Comparison of ENCODE assay signal across 20 cellular contexts in the genomic region with DNA sequence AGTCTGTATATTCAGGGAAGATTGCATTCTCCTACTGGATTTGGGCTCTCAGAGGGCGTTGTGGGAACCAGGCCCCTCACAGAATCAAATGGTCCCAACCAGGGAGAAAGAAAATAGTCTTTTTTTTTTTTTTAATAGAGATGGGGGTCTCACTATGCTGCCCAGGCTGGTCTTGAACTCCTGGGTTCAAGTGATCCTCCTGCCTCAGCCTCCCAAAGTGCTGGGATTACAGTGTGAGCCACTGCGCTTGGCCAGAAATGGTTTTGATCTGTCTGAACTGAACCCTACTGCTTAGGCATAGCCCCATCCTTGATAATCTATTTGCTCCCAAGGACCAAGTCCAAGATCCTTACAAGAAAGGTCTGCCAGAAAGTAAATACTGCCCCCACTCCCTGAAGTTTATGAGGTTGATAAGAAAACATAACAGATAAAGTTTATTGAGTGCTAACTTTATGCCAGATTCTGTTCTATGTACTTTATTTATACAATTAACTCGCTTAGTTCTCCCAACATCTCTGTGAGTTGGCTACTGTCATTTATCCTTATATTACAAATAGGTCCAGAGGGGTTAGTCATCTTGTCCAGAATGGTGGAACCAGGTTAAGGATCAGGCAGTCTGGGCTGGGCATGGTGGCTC. TPM values are rescaled to one million over a fixed set of nuclear protein-coding genes. Genes with fewer than 3 reads are reported as not detected.
A peak's percentile ranks its signal among the peaks of the same experiment; 100 is the strongest.
DNase-seq lines count a peak whose midpoint lies in the region; ATAC-seq, FAIRE-seq and TF ChIP-seq lines count a peak whose summit lies in the region.
"Had no signal": no experiment of that assay in that cellular context is flagged by ENCODE, and none has a peak within 500 bp of the region (broad histone marks: within the 10 kb centered on the region; RNA-seq: fewer than 3 reads in every experiment).

No MANE protein-coding gene starts in this region.

- no peaks in the 10 kb centered on the region for H3K36me3 Mint-ChIP-seq in chondrocyte (ENCODE audit: low read depth)
- H3K36me3 Mint-ChIP-seq: CD8-positive, alpha-beta memory T cell; IgD-negative memory B cell had no signal

- no peaks in the 10 kb centered on the region for H3K79me2 ChIP-seq in parathyroid adenoma

- no peak for DNase-seq in GM12892 (ENCODE audit: insufficient read length)
- DNase-seq in LNCaP clone FGC (ENCODE audit: low read depth): peak; percentile 77
- peak; percentile 4 for DNase-seq in chondrocyte (ENCODE audit: low spot score)
- no peak for DNase-seq in HuH-7.5 (ENCODE audit: low spot score)
- DNase-seq in foreskin keratinocyte: no peak
- no peak for DNase-seq in hepatic stellate cell (ENCODE audit: low spot score)
- DNase-seq: Caco-2; CD8-positive, alpha-beta memory T cell; DMS53; GF-D8; GM23248; H7; KG1 had no signal

- H3K27ac Mint-ChIP-seq in chondrocyte (ENCODE audit: unreplicated experiment): no peak overlapping the region
- H3K27ac Mint-ChIP-seq: IgD-negative memory B cell had no signal

- H3K36me3 ChIP-seq in parathyroid adenoma (ENCODE audit: control insufficient read depth, insufficient read depth, low read length): no peaks in the 10 kb centered on the region

- H3K27me3 Mint-ChIP-seq in chondrocyte (ENCODE audit: low read depth): peaks cover 12% of the 10 kb centered on the region
- H3K27me3 Mint-ChIP-seq: IgD-negative memory B cell had no signal

- H3K4me1 ChIP-seq in parathyroid adenoma (peaks cover 4% of the 10 kb centered on the region), foreskin keratinocyte (no peaks in the 10 kb centered on the region)

- ATAC-seq in HG03571 (IDR thresholded peaks at IDR 0.05; ENCODE audit: unreplicated experiment): no peak
- no peak for ATAC-seq in foreskin keratinocyte

- H3K9me3 Mint-ChIP-seq in chondrocyte (ENCODE audit: low read depth): peaks cover 3% of the 10 kb centered on the region
- H3K9me3 Mint-ChIP-seq: CD8-positive, alpha-beta memory T cell; IgD-negative memory B cell had no signal

- FAIRE-seq in GM12892 (lab: Jason Lieb, UNC): peak; percentile 51
- FAIRE-seq: GM18507 had no signal

- H2AFZ ChIP-seq in parathyroid adenoma: peak overlapping the region; percentile 47
- H2AFZ ChIP-seq: GM23248 had no signal

- TF ChIP-seq CTCF in LNCaP clone FGC (IDR thresholded peaks at IDR 0.05; ENCODE audit: control insufficient read depth, extremely low read depth, insufficient read depth): no peak
- TF ChIP-seq CTCF in chondrocyte (IDR thresholded peaks at IDR 0.05): no peak
- no peak for TF ChIP-seq CTCF in parathyroid adenoma (IDR thresholded peaks at IDR 0.05)
- no peak for TF ChIP-seq CTCF in foreskin keratinocyte (conservative IDR thresholded peaks at IDR 0.05)

- H3K4me2 ChIP-seq in parathyroid adenoma (ENCODE audit: low read length): no peak overlapping the region

- H3K4me3 Mint-ChIP-seq in chondrocyte (ENCODE audit: unreplicated experiment): no peak overlapping the region
- H3K4me3 Mint-ChIP-seq: CD8-positive, alpha-beta memory T cell; IgD-negative memory B cell had no signal

- no peak for TF ChIP-seq POLR2A in GM12892 (IDR thresholded peaks at IDR 0.05; ENCODE audit: low read depth, low read length)

- peaks cover 17% of the 10 kb centered on the region for H3K4me1 Mint-ChIP-seq in chondrocyte (ENCODE audit: low read depth)
- H3K4me1 Mint-ChIP-seq: CD8-positive, alpha-beta memory T cell had no signal

- H3K27me3 ChIP-seq in parathyroid adenoma (ENCODE audit: control insufficient read depth, insufficient read depth, low read length) (no peaks in the 10 kb centered on the region), foreskin keratinocyte (peaks cover 12% of the 10 kb centered on the region)

- H3K9ac ChIP-seq in parathyroid adenoma: no peak overlapping the region
- H3K9ac ChIP-seq: GM23248 had no signal

- H3K4me3 ChIP-seq in LNCaP clone FGC (ENCODE audit: low read depth, low read length) (no peak overlapping the region), parathyroid adenoma (ENCODE audit: low read depth, low read length) (no peak overlapping the region)
- H3K4me3 ChIP-seq: GM23248 had no signal

- H3K27ac ChIP-seq in parathyroid adenoma (no peak overlapping the region), foreskin keratinocyte (no peak overlapping the region)
- H3K27ac ChIP-seq: GM23248, HL-60 had no signal

- H3K9me3 ChIP-seq in parathyroid adenoma (ENCODE audit: control insufficient read depth, low read length): no peaks in the 10 kb centered on the region
- H3K9me3 ChIP-seq: Caco-2 had no signal

RNA-seq across cellular contexts. Expression of gene G6PC1, which starts 13.5 kb away (rescaled TPM):
- 0.38 TPM for polyA plus RNA-seq in GM12892 (2012; ENCODE audit: missing spikeins)
- total RNA-seq in chondrocyte: not detected in 3 replicates
- total RNA-seq in foreskin keratinocyte: not detected in 2 replicates
- not detected in 2 replicates for polyA plus RNA-seq in foreskin keratinocyte
- total RNA-seq: A673; Caco-2; CD8-positive, alpha-beta memory T cell; GM23248; H7 had no signal
- polyA plus RNA-seq: BJ; CD8-positive, alpha-beta memory T cell; GM23248; IgD-negative memory B cell had no signal

RNA-seq across cellular contexts. Expression of gene AARSD1, which starts 50.2 kb away (rescaled TPM):
- 49.5 TPM for polyA plus RNA-seq in GM12892 (2012; ENCODE audit: missing spikeins)
- 39.1 to 44.4 TPM (median 44.0 TPM) in 3 replicates for total RNA-seq in chondrocyte
- 35.1 and 37.7 TPM in 2 replicates for total RNA-seq in foreskin keratinocyte
- 50.8 and 53.9 TPM in 2 replicates for polyA plus RNA-seq in foreskin keratinocyte

Comparison
In these comparisons a context has a peak if more than half of its experiments do, and no peak if none do; other contexts are left out.
1. DNase-seq: peak in LNCaP clone FGC (single experiment) and chondrocyte (single experiment); none in GM12892 (single experiment), HuH-7.5 (single experiment), foreskin keratinocyte (0 of 2) and hepatic stellate cell (single experiment).